9 cellular contexts compared by ENCODE assay signal in the genomic region with DNA sequence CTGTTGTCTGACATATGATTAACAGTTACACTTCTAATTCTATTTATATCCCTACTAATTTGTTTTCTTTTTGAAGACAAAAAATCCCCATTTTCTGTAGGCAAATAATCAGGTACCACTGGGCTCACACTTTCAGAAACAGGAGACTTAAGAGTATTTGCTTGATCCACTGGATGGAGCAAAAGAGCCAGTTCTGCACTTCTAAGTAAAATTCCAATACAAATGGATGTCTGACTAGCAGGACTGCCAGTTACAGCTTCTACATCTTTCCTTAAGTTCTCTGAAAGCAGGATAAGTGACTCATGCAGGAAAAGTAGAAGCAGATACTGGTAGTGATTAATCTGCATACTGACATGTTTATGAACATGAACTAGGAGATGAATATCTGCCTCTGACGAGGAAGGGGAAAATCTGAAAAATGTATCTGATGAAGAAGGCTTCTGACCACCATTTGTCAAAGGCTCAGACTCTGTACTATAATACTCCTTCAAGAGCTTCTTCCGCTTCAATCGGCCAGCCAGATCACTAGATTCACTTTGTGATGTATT.
DNase-seq lines count a peak whose midpoint lies in the region; ATAC-seq, FAIRE-seq and TF ChIP-seq lines count a peak whose summit lies in the region.
"Had no signal": no experiment of that assay in that cellular context is flagged by ENCODE, and none has a peak within 500 bp of the region (broad histone marks: within the 10 kb centered on the region; RNA-seq: fewer than 3 reads in every experiment).

No MANE protein-coding gene starts in this region.

- ATAC-seq in GM18498 (IDR thresholded peaks at IDR 0.05; ENCODE audit: unreplicated experiment) (peak; percentile 45), HG03095 (IDR thresholded peaks at IDR 0.05; ENCODE audit: unreplicated experiment) (peak; percentile 55), HG02973 (IDR thresholded peaks at IDR 0.05; ENCODE audit: unreplicated experiment) (no peak)
- ATAC-seq: gastrocnemius medialis had no signal

- no peak for TF ChIP-seq POLR2A in GM12892 (IDR thresholded peaks at IDR 0.05; ENCODE audit: low read depth, low read length)

- FAIRE-seq in GM12892 (lab: Jason Lieb, UNC) = no peak

- DNase-seq in amniotic stem cell (lab: John Stamatoyannopoulos, UW) = peak; percentile 78
- DNase-seq in non-pigmented ciliary epithelial cell (ENCODE audit: low read depth) = peak; percentile 85
- DNase-seq in NCI-H2081 (lab: John Stamatoyannopoulos, UW) = no peak
- DNase-seq in DMS79 treated with DMSO at 0.1 percent for 48 hours (lab: John Stamatoyannopoulos, UW) = no peak
- no peak for DNase-seq in GM12892 (ENCODE audit: insufficient read length)
- DNase-seq: gastrocnemius medialis had no signal

Comparison
In these comparisons a context has a peak if more than half of its experiments do, and no peak if none do; other contexts are left out.
1. DNase-seq: peak in amniotic stem cell (single experiment) and non-pigmented ciliary epithelial cell (single experiment); none in NCI-H2081 (0 of 2), DMS79 treated with DMSO at 0.1 percent for 48 hours (single experiment) and GM12892 (single experiment).